In the genomic region with DNA sequence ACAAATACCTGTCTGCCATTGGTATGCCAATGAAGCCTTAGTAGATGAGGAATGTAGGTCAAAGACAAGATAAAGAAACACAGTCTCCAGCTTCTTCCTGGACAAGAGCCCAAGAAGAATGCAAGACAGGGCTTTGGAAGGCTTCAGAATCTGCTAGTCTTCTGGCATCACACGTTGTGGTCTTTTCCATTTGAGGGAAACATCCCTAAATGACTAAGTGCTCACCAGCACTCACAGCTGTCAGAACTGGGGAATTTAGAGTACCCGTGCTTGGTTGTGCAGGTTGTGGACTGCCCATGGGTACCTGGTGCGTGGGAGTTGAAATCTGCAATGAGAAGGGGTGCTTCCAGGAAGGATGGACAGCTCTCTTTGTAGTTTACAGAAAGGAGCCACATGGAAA, we compare ENCODE assay signal across 23 cellular contexts. TPM values are rescaled to one million over a fixed set of nuclear protein-coding genes. Genes with fewer than 3 reads are reported as not detected.
DNase-seq lines count a peak whose midpoint lies in the region; ATAC-seq and TF ChIP-seq lines count a peak whose summit lies in the region.
"Had no signal": no experiment of that assay in that cellular context is flagged by ENCODE, and none has a peak within 500 bp of the region (broad histone marks: within the 10 kb centered on the region; RNA-seq: fewer than 3 reads in every experiment).

No MANE protein-coding gene starts in this region.

- TF ChIP-seq EP300 in gastroesophageal sphincter (IDR thresholded peaks at IDR 0.05): no peak

- H3K9me3 ChIP-seq in left ventricle myocardium inferior (replicated peaks) (no peaks in the 10 kb centered on the region), gastroesophageal sphincter (no peaks in the 10 kb centered on the region), vagina (no peaks in the 10 kb centered on the region)
- H3K9me3 ChIP-seq: SK-N-SH had no signal

- H3K27ac ChIP-seq in left ventricle myocardium inferior (replicated peaks) (peak overlapping the region; percentile 96), gastroesophageal sphincter (peak overlapping the region in 3 of 4 donors; percentile 1 to 20 (median 11)), vagina (peak overlapping the region; percentile 20)
- H3K27ac ChIP-seq: PC-9 had no signal

- no peak for TF ChIP-seq CTCF in left ventricle myocardium inferior (IDR thresholded peaks at IDR 0.05; ENCODE audit: borderline replicate concordance)
- TF ChIP-seq CTCF in gastroesophageal sphincter (IDR thresholded peaks at IDR 0.05): no peak
- TF ChIP-seq CTCF in vagina (IDR thresholded peaks at IDR 0.05): no peak

- TF ChIP-seq POLR2A in gastroesophageal sphincter (IDR thresholded peaks at IDR 0.05) (no peak), vagina (IDR thresholded peaks at IDR 0.05) (no peak)

- no peak overlapping the region for H3K4me3 ChIP-seq in left ventricle myocardium inferior
- H3K4me3 ChIP-seq in gastroesophageal sphincter: no peak overlapping the region
- H3K4me3 ChIP-seq in vagina: no peak overlapping the region
- H3K4me3 ChIP-seq: GM12878, PC-9 had no signal

- H3K4me1 ChIP-seq in left ventricle myocardium inferior (peaks cover 46% of the 10 kb centered on the region), gastroesophageal sphincter (peaks cover 0 to 48% (median 6%) of the 10 kb centered on the region in 3 donors), vagina (peaks cover 11% of the 10 kb centered on the region)

- DNase-seq in left ventricle myocardium inferior: no peak
- no peak for DNase-seq in Right ventricle myocardium inferior (ENCODE audit: missing footprints)
- DNase-seq in sciatic nerve (ENCODE audit: low spot score): no peak
- DNase-seq in vagina (ENCODE audit: extremely low spot score in 2 of 2): no peak
- DNase-seq in NCI-H187 (lab: John Stamatoyannopoulos, UW): no peak
- DNase-seq in NCI-H446 treated with DMSO at 0.1 percent for 48 hours (lab: John Stamatoyannopoulos, UW): no peak
- DNase-seq: 8988T; AML-193; C1 segment of cervical spinal cord; CD8-positive, alpha-beta T cell; DND-41; NCI-H1417; NCI-H187 treated with DMSO at 0.1 percent for 48 hours; NCI-H2227 treated with DMSO at 0.1 percent for 48 hours; NCI-H510A treated with DMSO at 0.1 percent for 48 hours; NCI-H748 treated with DMSO at 0.1 percent for 48 hours; PC-9; RPMI8226; SIG-M5; SK-N-SH had no signal

- ATAC-seq in Right ventricle myocardium inferior (no peak), gastroesophageal sphincter (no peak), sciatic nerve (peak; percentile 55), GM19351 (IDR thresholded peaks at IDR 0.05; ENCODE audit: unreplicated experiment) (no peak)
- ATAC-seq: CD8-positive, alpha-beta T cell; GM12878 had no signal

- H3K36me3 ChIP-seq in left ventricle myocardium inferior (no peaks in the 10 kb centered on the region), gastroesophageal sphincter (no peaks in the 10 kb centered on the region), vagina (no peaks in the 10 kb centered on the region)

- H3K27me3 ChIP-seq in left ventricle myocardium inferior (ENCODE audit: low read depth): no peaks in the 10 kb centered on the region
- peaks cover 34% of the 10 kb centered on the region for H3K27me3 ChIP-seq in gastroesophageal sphincter
- H3K27me3 ChIP-seq in vagina: no peaks in the 10 kb centered on the region

- intact Hi-C loops in left ventricle myocardium inferior (cut with micrococcal nuclease) (no loop called here), Right ventricle myocardium inferior (cut with DNase I) (no loop called here), sciatic nerve (cut with DNase I) (no loop called here), vagina (cut with DNase I) (loop anchor here (10.0 kb wide), 1 partner anchor 896 kb away; no protein-coding TSS in a partner anchor)

- 68 to 71% methylated on average over 2 of the region's 3 CpGs for WGBS in gastroesophageal sphincter (ENCODE audit: low coverage in 1 of 2), 2 donors

RNA-seq across cellular contexts. Expression of gene NFIB, which starts 27.1 kb away (rescaled TPM):
- total RNA-seq in left ventricle myocardium inferior (110 TPM), Right ventricle myocardium inferior (116 TPM), gastroesophageal sphincter (10 to 100 TPM; 61.0 to 68.3 (median 65.4) TPM), sciatic nerve (137 TPM), vagina (73.4 TPM)
- total RNA-seq: CD8-positive, alpha-beta T cell had no signal

Comparison
In these comparisons a context has a peak if more than half of its experiments do, and no peak if none do; other contexts are left out.
1. H3K27ac ChIP-seq: peak in every context shown above with its lines; median percentile 96 in left ventricle myocardium inferior; 20 in vagina; 11 in gastroesophageal sphincter.